In the genomic region with DNA sequence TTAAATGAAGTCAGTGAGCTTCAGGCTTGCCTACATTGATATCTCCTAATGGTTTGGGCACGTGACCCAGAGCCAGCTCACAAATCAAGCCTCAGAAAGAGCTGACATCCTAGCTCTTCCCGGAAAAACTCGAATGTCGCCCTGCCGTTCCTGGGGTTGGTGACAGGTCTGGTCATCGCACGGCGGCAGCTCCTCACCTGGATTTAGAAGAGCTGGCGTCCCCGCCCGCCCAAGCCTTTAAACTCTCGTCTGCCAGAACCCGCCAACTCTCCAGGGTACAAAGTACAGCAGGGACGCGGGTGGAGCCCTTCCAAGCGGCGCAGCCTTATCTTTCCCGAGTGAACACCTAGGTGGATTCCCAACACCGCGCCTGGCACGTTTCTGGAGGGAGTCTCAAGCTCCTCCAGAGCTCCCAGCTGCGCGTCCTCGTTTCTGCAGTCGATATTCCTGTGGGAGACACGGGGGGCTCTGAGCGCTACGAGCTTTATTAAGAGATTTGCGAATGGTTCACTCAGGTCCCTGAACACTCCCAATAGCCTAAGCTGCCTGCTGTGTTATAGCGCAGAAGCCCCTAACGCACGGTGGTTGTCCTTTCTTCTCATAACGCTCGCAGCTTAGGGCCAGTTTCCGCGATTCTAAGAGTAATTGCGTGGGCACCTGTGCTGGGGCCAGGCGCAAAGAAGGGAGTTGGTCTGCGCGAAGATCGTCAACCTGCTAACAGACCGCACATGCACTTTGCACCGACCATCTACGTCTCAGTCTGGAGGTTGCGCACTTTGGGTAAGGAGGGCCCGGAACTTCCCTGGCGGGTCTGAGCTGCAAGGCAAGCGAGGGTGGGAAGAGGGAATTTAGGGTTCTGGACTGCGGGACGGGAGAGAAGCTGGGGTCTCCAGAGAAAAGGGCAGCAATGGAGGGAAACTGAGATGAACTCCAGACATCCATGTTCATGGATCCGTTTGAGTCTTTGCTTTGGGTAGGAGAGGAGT, we compare ENCODE assay signal across 10 cellular contexts. TPM values are rescaled to one million over a fixed set of nuclear protein-coding genes. Genes with fewer than 3 reads are reported as not detected.
A peak's percentile ranks its signal among the peaks of the same experiment; 100 is the strongest.
DNase-seq lines count a peak whose midpoint lies in the region; ATAC-seq and TF ChIP-seq lines count a peak whose summit lies in the region.
"Had no signal": no experiment of that assay in that cellular context is flagged by ENCODE, and none has a peak within 500 bp of the region (broad histone marks: within the 10 kb centered on the region; RNA-seq: fewer than 3 reads in every experiment).

SSTR1 (plus strand) TSS at position 75 of the 986 bp plus-strand sequence. CDS start 1,486 bp downstream, outside the sequence.

- no peak for TF ChIP-seq CTCF in breast epithelium (IDR thresholded peaks at IDR 0.05)
- TF ChIP-seq CTCF in liver (IDR thresholded peaks at IDR 0.05; ENCODE audit: low read depth, low read length, missing input control) = no peak
- TF ChIP-seq CTCF in tibial nerve (IDR thresholded peaks at IDR 0.05) = no peak
- TF ChIP-seq CTCF in CD4-positive, alpha-beta T cell (IDR thresholded peaks at IDR 0.05) = no peak

- in situ Hi-C loops in HAP-1 (cut with MboI; ENCODE audit: low sequenced_read_pairs) = no loop called here

- H3K27me3 Mint-ChIP-seq in activated CD4-positive, alpha-beta memory T cell treated with anti-CD3 and anti-CD28 coated beads for 36 hours = peaks cover 49% of the 10 kb centered on the region
- peaks cover 64% of the 10 kb centered on the region for H3K27me3 Mint-ChIP-seq in activated CD4-positive, alpha-beta memory T cell treated with anti-CD3 and anti-CD28 coated beads, Interleukin-2, amount 10 ng/mL, durations not matched to agents 7 days and 5 days
- peaks cover 66% of the 10 kb centered on the region for H3K27me3 Mint-ChIP-seq in CD4-positive, alpha-beta T cell

- H3K9me3 ChIP-seq in breast epithelium (no peaks in the 10 kb centered on the region), liver (ENCODE audit: control insufficient read depth in 4 of 4, low read length in 3 of 4) (no peaks in the 10 kb centered on the region), tibial nerve (peaks cover 0 to 4% (median 0%) of the 10 kb centered on the region in 4 donors), HAP-1 (no peaks in the 10 kb centered on the region)
- H3K9me3 ChIP-seq in CD4-positive, alpha-beta T cell (ENCODE audit: control insufficient read depth, low read length) = no peaks in the 10 kb centered on the region

- peak within 1 kb of the TSS; percentile 52 for H3K4me3 Mint-ChIP-seq in activated CD4-positive, alpha-beta memory T cell treated with anti-CD3 and anti-CD28 coated beads for 36 hours
- no peak within 1 kb of the TSS for H3K4me3 Mint-ChIP-seq in activated CD4-positive, alpha-beta memory T cell treated with anti-CD3 and anti-CD28 coated beads, Interleukin-2, amount 10 ng/mL, durations not matched to agents 7 days and 5 days
- no peak within 1 kb of the TSS for H3K4me3 Mint-ChIP-seq in CD4-positive, alpha-beta T cell
- H3K4me3 Mint-ChIP-seq: activated CD4-positive, alpha-beta T cell treated with anti-CD3 and anti-CD28 coated beads, Interleukin-2, amount 10 ng/mL, durations not matched to agents 24 days and 14 days; memory B cell had no signal

- peak; percentile 34 to 35 for TF ChIP-seq RAD21 in liver (IDR thresholded peaks at IDR 0.05)

- 1% methylated on average over 51 of the region's 51 CpGs for WGBS in liver
- 1 to 2% methylated on average over 49 to 51 of the region's 51 CpGs for WGBS in tibial nerve, 2 donors

- H3K4me1 Mint-ChIP-seq in activated CD4-positive, alpha-beta memory T cell treated with anti-CD3 and anti-CD28 coated beads for 36 hours (ENCODE audit: low read depth) = peaks cover 25% of the 10 kb centered on the region
- H3K4me1 Mint-ChIP-seq in activated CD4-positive, alpha-beta memory T cell treated with anti-CD3 and anti-CD28 coated beads, Interleukin-2, amount 10 ng/mL, durations not matched to agents 7 days and 5 days = peaks cover 8% of the 10 kb centered on the region
- peaks cover 16% of the 10 kb centered on the region for H3K4me1 Mint-ChIP-seq in CD4-positive, alpha-beta T cell (ENCODE audit: low read depth)
- H3K4me1 Mint-ChIP-seq: memory B cell had no signal

- intact Hi-C loops in activated CD4-positive, alpha-beta memory T cell treated with anti-CD3 and anti-CD28 coated beads for 36 hours (cut with micrococcal nuclease) = loop anchor here (5.0 kb wide), 1 partner anchor 49 kb away; the partner anchor contains the start of gene CLEC14A
- intact Hi-C loops in breast epithelium (cut with DNase I; ENCODE audit: low total_unique reads) = no loop called here
- intact Hi-C loops in CD4-positive, alpha-beta T cell (cut with DNase I, micrococcal nuclease) = no loop called here

- CTCF ChIA-PET in activated CD4-positive, alpha-beta memory T cell treated with anti-CD3 and anti-CD28 coated beads for 36 hours (lab: Charles Lee) = interaction anchor here (0.6 to 0.9 kb wide), 2 partner anchors 206 to 222 kb away, joined by 3 to 4 read pairs; no protein-coding TSS in a partner anchor
- CTCF ChIA-PET in activated CD4-positive, alpha-beta memory T cell treated with anti-CD3 and anti-CD28 coated beads, Interleukin-2, amount 10 ng/mL, durations not matched to agents 7 days and 5 days (lab: Charles Lee) = no interaction called here
- CTCF ChIA-PET in CD4-positive, alpha-beta T cell (lab: Charles Lee) = no interaction called here

- H3K27me3 ChIP-seq in breast epithelium (peaks cover 0 to 47% of the 10 kb centered on the region in 2 donors), liver (ENCODE audit: control insufficient read depth in 4 of 4, insufficient read depth in 4 of 4, low read length in 3 of 4) (no peaks in the 10 kb centered on the region), tibial nerve (peaks cover 0 to 44% of the 10 kb centered on the region in 2 donors), HAP-1 (ENCODE audit: low read depth) (no peaks in the 10 kb centered on the region)
- H3K27me3 ChIP-seq in CD4-positive, alpha-beta T cell (ENCODE audit: control insufficient read depth, insufficient read depth, low read length) = peaks cover 46% of the 10 kb centered on the region

- no peak within 1 kb of the TSS for H3K27ac ChIP-seq in breast epithelium
- H3K27ac ChIP-seq in liver (ENCODE audit: low read depth in 1 of 2, low read length in 2 of 2) = peak within 1 kb of the TSS; percentile 89 to 92
- H3K27ac ChIP-seq in tibial nerve = peak within 1 kb of the TSS in 2 of 4 donors; percentile 30 to 57
- no peak within 1 kb of the TSS for H3K27ac ChIP-seq in CD4-positive, alpha-beta T cell (ENCODE audit: low read depth, low read length)

- TF ChIP-seq POLR2A in breast epithelium (IDR thresholded peaks at IDR 0.05) = no peak
- no peak for TF ChIP-seq POLR2A in tibial nerve (IDR thresholded peaks at IDR 0.05)

- H3K9me3 Mint-ChIP-seq in activated CD4-positive, alpha-beta memory T cell treated with anti-CD3 and anti-CD28 coated beads for 36 hours = no peaks in the 10 kb centered on the region
- H3K9me3 Mint-ChIP-seq in activated CD4-positive, alpha-beta memory T cell treated with anti-CD3 and anti-CD28 coated beads, Interleukin-2, amount 10 ng/mL, durations not matched to agents 7 days and 5 days = no peaks in the 10 kb centered on the region
- H3K9me3 Mint-ChIP-seq in CD4-positive, alpha-beta T cell = peaks cover 2% of the 10 kb centered on the region

- H3K36me3 ChIP-seq in breast epithelium (no peaks in the 10 kb centered on the region), liver (ENCODE audit: control insufficient read depth in 4 of 4, insufficient read depth in 3 of 4, low read depth in 1 of 4, low read length in 3 of 4) (no peaks in the 10 kb centered on the region), tibial nerve (no peaks in the 10 kb centered on the region), HAP-1 (replicated peaks) (no peaks in the 10 kb centered on the region)

- no peaks in the 10 kb centered on the region for H3K36me3 Mint-ChIP-seq in activated CD4-positive, alpha-beta memory T cell treated with anti-CD3 and anti-CD28 coated beads for 36 hours
- peaks cover 4% of the 10 kb centered on the region for H3K36me3 Mint-ChIP-seq in activated CD4-positive, alpha-beta memory T cell treated with anti-CD3 and anti-CD28 coated beads, Interleukin-2, amount 10 ng/mL, durations not matched to agents 7 days and 5 days (ENCODE audit: low read depth)
- no peaks in the 10 kb centered on the region for H3K36me3 Mint-ChIP-seq in CD4-positive, alpha-beta T cell (ENCODE audit: low read depth)
- H3K36me3 Mint-ChIP-seq: memory B cell had no signal

- H3K4me1 ChIP-seq in breast epithelium (no peaks in the 10 kb centered on the region), liver (ENCODE audit: control insufficient read depth in 4 of 4, insufficient read depth in 4 of 4, low read length in 3 of 4) (peaks cover 4 to 40% (median 26%) of the 10 kb centered on the region in 4 donors), tibial nerve (peaks cover 0 to 44% (median 7%) of the 10 kb centered on the region in 4 donors), HAP-1 (no peaks in the 10 kb centered on the region)

- POLR2A ChIA-PET in activated CD4-positive, alpha-beta memory T cell treated with anti-CD3 and anti-CD28 coated beads for 36 hours (lab: Charles Lee) = interaction anchor here (0.7 kb wide), 1 partner anchor 23 kb away, joined by 4 read pairs; no protein-coding TSS in a partner anchor
- POLR2A ChIA-PET in activated CD4-positive, alpha-beta memory T cell treated with anti-CD3 and anti-CD28 coated beads, Interleukin-2, amount 10 ng/mL, durations not matched to agents 7 days and 5 days (lab: Charles Lee) = no interaction called here
- POLR2A ChIA-PET in CD4-positive, alpha-beta T cell (lab: Charles Lee) = no interaction called here

- peak; percentile 10 for DNase-seq in activated CD4-positive, alpha-beta memory T cell treated with anti-CD3 and anti-CD28 coated beads for 36 hours
- no peak for DNase-seq in activated CD4-positive, alpha-beta memory T cell treated with anti-CD3 and anti-CD28 coated beads, Interleukin-2, amount 10 ng/mL, durations not matched to agents 7 days and 5 days
- DNase-seq in breast epithelium (ENCODE audit: low spot score in 2 of 2) (no peak), tibial nerve (ENCODE audit: low spot score in 2 of 2) (no peak), HAP-1 (ENCODE audit: low spot score in 2 of 2) (no peak)
- DNase-seq in CD4-positive, alpha-beta T cell = no peak
- DNase-seq: activated CD4-positive, alpha-beta T cell treated with anti-CD3 and anti-CD28 coated beads, Interleukin-2, amount 10 ng/mL, durations not matched to agents 24 days and 14 days had no signal

- no peak for TF ChIP-seq EP300 in tibial nerve (IDR thresholded peaks at IDR 0.05)

- peak within 1 kb of the TSS; percentile 16 to 71 for H3K9ac ChIP-seq in liver (ENCODE audit: low read depth in 1 of 2, low read length in 2 of 2)

- H3K4me3 ChIP-seq in breast epithelium (peak within 1 kb of the TSS; percentile 36 to 67 (median 44)), liver (ENCODE audit: low read depth in 1 of 3, low read length in 3 of 3) (peak within 1 kb of the TSS; percentile 64 to 72 (median 72)), tibial nerve (peak within 1 kb of the TSS; percentile 13 to 50 (median 24)), HAP-1 (no peak within 1 kb of the TSS)

- H3K27ac Mint-ChIP-seq in activated CD4-positive, alpha-beta memory T cell treated with anti-CD3 and anti-CD28 coated beads for 36 hours = peak within 1 kb of the TSS; percentile 6
- no peak within 1 kb of the TSS for H3K27ac Mint-ChIP-seq in activated CD4-positive, alpha-beta memory T cell treated with anti-CD3 and anti-CD28 coated beads, Interleukin-2, amount 10 ng/mL, durations not matched to agents 7 days and 5 days
- no peak within 1 kb of the TSS for H3K27ac Mint-ChIP-seq in CD4-positive, alpha-beta T cell
- H3K27ac Mint-ChIP-seq: activated CD4-positive, alpha-beta T cell treated with anti-CD3 and anti-CD28 coated beads, Interleukin-2, amount 10 ng/mL, durations not matched to agents 24 days and 14 days; memory B cell had no signal

- no peak for ATAC-seq in CD4-positive, alpha-beta T cell (ENCODE audit: poor library complexity)
- ATAC-seq in activated CD4-positive, CD25-positive, alpha-beta regulatory T cell treated with anti-CD3 and anti-CD28 coated beads, Interleukin-2, amount 50 U/mL, for 24 hours = no peak

RNA-seq across cellular contexts. Expression of gene SSTR1, which starts in this region (rescaled TPM):
- not detected for total RNA-seq in activated CD4-positive, alpha-beta memory T cell treated with anti-CD3 and anti-CD28 coated beads for 36 hours
- not detected for total RNA-seq in activated CD4-positive, alpha-beta memory T cell treated with anti-CD3 and anti-CD28 coated beads, Interleukin-2, amount 10 ng/mL, durations not matched to agents 7 days and 5 days
- under 1 TPM; 0.16 to 0.33 (median 0.29) TPM for total RNA-seq in breast epithelium
- total RNA-seq in liver = 1 to 10 TPM in 1 of 2 donors, under 1 TPM in 1; 0.23 to 3.2 TPM
- polyA plus RNA-seq in liver = 1 to 10 TPM; 2.1 to 3.6 TPM
- 1 to 10 TPM; 1.0 to 2.1 (median 1.4) TPM for total RNA-seq in tibial nerve
- not detected for total RNA-seq in CD4-positive, alpha-beta T cell
- total RNA-seq: activated CD4-positive, alpha-beta T cell treated with anti-CD3 and anti-CD28 coated beads, Interleukin-2, amount 10 ng/mL, durations not matched to agents 24 days and 14 days had no signal

Comparison
In these comparisons a context has a peak if more than half of its experiments do, and no peak if none do; other contexts are left out.
1. Peak in DNase-seq in activated CD4-positive, alpha-beta memory T cell treated with anti-CD3 and anti-CD28 coated beads for 36 hours; RNA of the gene not detected or under 1 TPM.
2. H3K27ac ChIP-seq: peak in liver (2 of 2); none in breast epithelium (0 of 2) and CD4-positive, alpha-beta T cell (single experiment).